ENCODE assay signal across 10 cellular contexts in genomic region chr5:27124590-27124989, GRCh38.
DNase-seq lines count a peak whose midpoint lies in the region; ATAC-seq and TF ChIP-seq lines count a peak whose summit lies in the region.
"Had no signal": no experiment of that assay in that cellular context is flagged by ENCODE, and none has a peak within 500 bp of the region (broad histone marks: within the 10 kb centered on the region; RNA-seq: fewer than 3 reads in every experiment).

No MANE protein-coding gene starts in this region.

- H3K4me3 Mint-ChIP-seq in Calu3 (ENCODE audit: low read depth, unreplicated experiment), result no peak overlapping the region

- H3K79me2 ChIP-seq in KMS-11 (ENCODE audit: insufficient read depth, low read depth) (no peaks in the 10 kb centered on the region), SK-N-SH (ENCODE audit: insufficient read depth) (no peaks in the 10 kb centered on the region)

- TF ChIP-seq EP300 in SK-N-SH (IDR thresholded peaks at IDR 0.05; ENCODE audit: borderline replicate concordance in 1 of 2, low read depth in 1 of 2, low read length in 1 of 2), result no peak

- POLR2A ChIA-PET in SK-N-SH (lab: Yijun Ruan, JAX), result no interaction called here

- ATAC-seq in gastrocnemius medialis (no peak), HG03354 (IDR thresholded peaks at IDR 0.05; ENCODE audit: poor library complexity, severe bottlenecking, unreplicated experiment) (no peak)
- ATAC-seq: stimulated activated naive CD8-positive, alpha-beta T cell treated with anti-CD3 and anti-CD28 coated beads, Interleukin-15, Interleukin-2, amounts not matched to agents 100 U/mL and 50 U/mL, for 24 hours had no signal

- 2% methylated on average over 3 of the region's 3 CpGs for WGBS in SK-N-SH (ENCODE audit: low lambda C conversion rate)
- no CpG with 5 or more reads among the region's 3 CpGs for WGBS in iPS DF 6.9 (ENCODE audit: insufficient coverage, insufficient read length)

- peaks cover 2% of the 10 kb centered on the region for H3K9me3 Mint-ChIP-seq in Calu3 (ENCODE audit: low read depth, unreplicated experiment)

- H3K4me1 Mint-ChIP-seq in Calu3 (ENCODE audit: low read depth, unreplicated experiment), result no peaks in the 10 kb centered on the region

- H3K27ac ChIP-seq in KMS-11 (no peak overlapping the region), SK-N-SH (ENCODE audit: low read depth in 2 of 2, low read length in 1 of 2) (no peak overlapping the region), iPS DF 6.9 (ENCODE audit: low read length) (no peak overlapping the region), gastrocnemius medialis (no peak overlapping the region)

- H3K36me3 Mint-ChIP-seq in Calu3 (ENCODE audit: insufficient read depth, unreplicated experiment), result no peaks in the 10 kb centered on the region

- no peak for TF ChIP-seq POLR2A in gastrocnemius medialis (IDR thresholded peaks at IDR 0.05)

- no peaks in the 10 kb centered on the region for H3F3A ChIP-seq in SK-N-SH (replicated peaks; ENCODE audit: insufficient read depth)

- H3K36me3 ChIP-seq in KMS-11 (ENCODE audit: insufficient read depth) (no peaks in the 10 kb centered on the region), SK-N-SH (replicated peaks in 1 of 2; ENCODE audit: control insufficient read depth in 1 of 2, insufficient read depth in 2 of 2, low read length in 1 of 2) (no peaks in the 10 kb centered on the region), iPS DF 6.9 (ENCODE audit: control insufficient read depth, insufficient read depth, low read length) (no peaks in the 10 kb centered on the region), gastrocnemius medialis (no peaks in the 10 kb centered on the region)

- intact Hi-C loops in Calu3 (cut with micrococcal nuclease; ENCODE audit: unreplicated experiment) (no loop called here), gastrocnemius medialis (cut with DNase I; ENCODE audit: low total_unique reads) (no loop called here)

- no peaks in the 10 kb centered on the region for H3K9me3 ChIP-seq in SK-N-SH
- H3K9me3 ChIP-seq in iPS DF 6.9 (ENCODE audit: control insufficient read depth, insufficient read depth, low read length), result no peaks in the 10 kb centered on the region
- no peaks in the 10 kb centered on the region for H3K9me3 ChIP-seq in gastrocnemius medialis

- H3K9ac ChIP-seq in KMS-11, result no peak overlapping the region
- H3K9ac ChIP-seq in SK-N-SH, result no peak overlapping the region

- H4K20me1 ChIP-seq in KMS-11 (ENCODE audit: insufficient read depth) (no peaks in the 10 kb centered on the region), SK-N-SH (ENCODE audit: insufficient read depth) (no peaks in the 10 kb centered on the region)

- TF ChIP-seq RAD21 in SK-N-SH (IDR thresholded peaks at IDR 0.05; ENCODE audit: low read length), result peak; percentile 51

- H2AFZ ChIP-seq in KMS-11 (ENCODE audit: low read depth) (no peak overlapping the region), SK-N-SH (ENCODE audit: low read depth) (no peak overlapping the region)

- no peaks in the 10 kb centered on the region for H3K9me2 ChIP-seq in SK-N-SH

- in situ Hi-C loops in gastrocnemius medialis (cut with MboI; ENCODE audit: low sequenced_read_pairs in 4 of 4), result no loop called here

- CTCF ChIA-PET in Calu3 (lab: Charles Lee), result no interaction called here
- CTCF ChIA-PET in SK-N-SH (lab: Yijun Ruan, JAX), result interaction anchor here (1.0 to 2.2 kb wide), 4 partner anchors 16 to 56 kb away, joined by 3 to 4 read pairs (median 3); no protein-coding TSS in a partner anchor

- no peak for TF ChIP-seq CTCF in Calu3 (IDR thresholded peaks at IDR 0.05; ENCODE audit: unreplicated experiment)
- TF ChIP-seq CTCF in KMS-11 (conservative IDR thresholded peaks at IDR 0.05; ENCODE audit: low read depth, low read length), result peak; percentile 55; the same call in 1 of the 2 replicates
- TF ChIP-seq CTCF in SK-N-SH (IDR thresholded peaks at IDR 0.05), result peak; percentile 67
- TF ChIP-seq CTCF in gastrocnemius medialis (IDR thresholded peaks at IDR 0.05 in 4 of 5, conservative IDR thresholded peaks at IDR 0.05 in 1 of 5), result no peak

- H3K27me3 ChIP-seq in KMS-11 (ENCODE audit: insufficient read depth, low read depth) (no peaks in the 10 kb centered on the region), SK-N-SH (ENCODE audit: insufficient read depth) (no peaks in the 10 kb centered on the region), iPS DF 6.9 (ENCODE audit: control insufficient read depth, insufficient read depth, low read length) (no peaks in the 10 kb centered on the region), gastrocnemius medialis (no peaks in the 10 kb centered on the region)

- H3K4me2 ChIP-seq in KMS-11, result no peak overlapping the region
- H3K4me2 ChIP-seq in SK-N-SH, result no peak overlapping the region

- no peaks in the 10 kb centered on the region for H3K27me3 Mint-ChIP-seq in Calu3 (ENCODE audit: unreplicated experiment)

- DNase-seq in Calu3, result peak; percentile 14
- DNase-seq in SK-N-SH, result peak; percentile 45
- DNase-seq in iPS DF 6.9 (ENCODE audit: low read depth, low spot score), result peak; percentile 5
- DNase-seq in gastrocnemius medialis, result no peak
- no peak for DNase-seq in activated T-cell treated with anti-CD3 and anti-CD28 coated beads, Interleukin-2, amount 50 U/mL, for 48 hours
- DNase-seq in C1 segment of cervical spinal cord (lab: John Stamatoyannopoulos, UW), result no peak
- DNase-seq: stimulated activated naive CD8-positive, alpha-beta T cell treated with anti-CD3 and anti-CD28 coated beads, Interleukin-15, Interleukin-2, amounts not matched to agents 100 U/mL and 50 U/mL, for 24 hours; T1000 had no signal

- H3K4me1 ChIP-seq in KMS-11 (ENCODE audit: low read depth, poor library complexity, severe bottlenecking) (peaks cover 17% of the 10 kb centered on the region), SK-N-SH (ENCODE audit: control insufficient read depth in 1 of 2, insufficient read depth in 2 of 2, low read depth in 1 of 2, low read length in 1 of 2) (no peaks in the 10 kb centered on the region), iPS DF 6.9 (ENCODE audit: control insufficient read depth, insufficient read depth, low read length) (no peaks in the 10 kb centered on the region), gastrocnemius medialis (no peaks in the 10 kb centered on the region)

- BruUV-seq in Calu3 (replicated peaks; lab: Mats Ljungman, UMichigan), result no TSS peak

- H3K4me3 ChIP-seq in KMS-11 (IDR thresholded peaks at IDR 0.05; ENCODE audit: insufficient read depth, low read depth, low read length) (no peak overlapping the region), SK-N-SH (ENCODE audit: low read depth in 2 of 2, low read length in 1 of 2) (no peak overlapping the region), iPS DF 6.9 (ENCODE audit: low read length) (no peak overlapping the region), gastrocnemius medialis (no peak overlapping the region)

- no peak overlapping the region for H3K27ac Mint-ChIP-seq in Calu3 (ENCODE audit: unreplicated experiment)

TF ChIP-seq in SK-N-SH, 30 proteins besides CTCF, POLR2A, EP300 and RAD21:
- TF ChIP-seq JUND (IDR thresholded peaks at IDR 0.05) (no peak), SMC3 (IDR thresholded peaks at IDR 0.05; ENCODE audit: low read depth, low read length) (peak; percentile 37)

Comparison
In these comparisons a context has a peak if more than half of its experiments do, and no peak if none do; other contexts are left out.
1. DNase-seq: peak in Calu3 (single experiment), SK-N-SH (single experiment) and iPS DF 6.9 (single experiment); none in gastrocnemius medialis (0 of 2), activated T-cell treated with anti-CD3 and anti-CD28 coated beads, Interleukin-2, amount 50 U/mL, for 48 hours (0 of 2) and C1 segment of cervical spinal cord (0 of 14).
2. CTCF ChIP-seq: peak in KMS-11 (single experiment) and SK-N-SH (single experiment); none in Calu3 (single experiment) and gastrocnemius medialis (0 of 5).